In the genomic region with DNA sequence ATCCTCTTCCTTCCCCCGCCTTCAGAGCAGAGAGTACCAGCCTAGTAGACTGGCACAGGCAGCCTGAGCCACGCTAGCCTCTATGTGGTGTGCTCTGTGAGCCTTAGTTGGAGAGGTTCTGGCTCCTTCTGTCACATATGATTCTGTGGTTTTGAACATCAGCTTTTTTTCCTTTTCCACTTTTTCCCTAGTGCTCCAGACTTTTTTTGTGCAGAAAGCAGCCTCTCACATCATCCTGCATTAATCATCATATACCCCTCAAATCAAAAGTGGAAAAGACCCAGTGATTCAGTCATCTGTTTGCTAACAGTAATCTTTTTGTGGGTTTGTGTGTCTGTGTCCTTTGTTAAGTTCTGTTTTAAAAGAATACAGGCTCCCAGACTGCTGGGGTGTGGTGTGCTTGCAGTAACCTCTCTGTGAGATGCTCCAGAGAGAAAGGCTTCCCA, we compare ENCODE assay signal across 15 cellular contexts.
A peak's percentile ranks its signal among the peaks of the same experiment; 100 is the strongest.
DNase-seq lines count a peak whose midpoint lies in the region; ATAC-seq and TF ChIP-seq lines count a peak whose summit lies in the region.
"Had no signal": no experiment of that assay in that cellular context is flagged by ENCODE, and none has a peak within 500 bp of the region (broad histone marks: within the 10 kb centered on the region; RNA-seq: fewer than 3 reads in every experiment).

No MANE protein-coding gene starts in this region.

- intact Hi-C loops in activated CD4-positive, alpha-beta T cell treated with anti-CD3 and anti-CD28 coated beads for 36 hours (cut with DNase I, micrococcal nuclease): no loop called here

- H3K4me1 Mint-ChIP-seq in activated CD4-positive, alpha-beta T cell treated with anti-CD3 and anti-CD28 coated beads for 36 hours: no peaks in the 10 kb centered on the region
- H3K4me1 Mint-ChIP-seq: activated CD4-positive, alpha-beta memory T cell treated with anti-CD3 and anti-CD28 coated beads, Interleukin-2, amount 10 ng/mL, durations not matched to agents 7 days and 5 days had no signal

- H3K9me3 Mint-ChIP-seq in activated CD4-positive, alpha-beta T cell treated with anti-CD3 and anti-CD28 coated beads for 36 hours (ENCODE audit: low read depth): peaks cover under 1% of the 10 kb centered on the region
- H3K9me3 Mint-ChIP-seq: activated CD4-positive, alpha-beta memory T cell treated with anti-CD3 and anti-CD28 coated beads, Interleukin-2, amount 10 ng/mL, durations not matched to agents 7 days and 5 days had no signal

- no peak overlapping the region for H3K4me3 Mint-ChIP-seq in activated CD4-positive, alpha-beta T cell treated with anti-CD3 and anti-CD28 coated beads for 36 hours
- H3K4me3 Mint-ChIP-seq: activated CD4-positive, alpha-beta memory T cell treated with anti-CD3 and anti-CD28 coated beads, Interleukin-2, amount 10 ng/mL, durations not matched to agents 7 days and 5 days had no signal

- CTCF ChIA-PET in AG04449 (lab: Yijun Ruan, JAX): interaction anchor here (1.5 to 3.9 kb wide), 2 partner anchors 660 to 668 kb away, joined by 4 to 24 read pairs; no protein-coding TSS in a partner anchor
- CTCF ChIA-PET in activated CD4-positive, alpha-beta T cell treated with anti-CD3 and anti-CD28 coated beads for 36 hours (lab: Charles Lee): no interaction called here

- no peaks in the 10 kb centered on the region for H3K36me3 Mint-ChIP-seq in activated CD4-positive, alpha-beta T cell treated with anti-CD3 and anti-CD28 coated beads for 36 hours (ENCODE audit: low read depth)

- H3K4me3 ChIP-seq in AG04449 (ENCODE audit: low read depth, low read length) (peak overlapping the region; percentile 9), astrocyte of the cerebellum (ENCODE audit: low read depth, low read length) (no peak overlapping the region)
- H3K4me3 ChIP-seq: K562 had no signal

- TF ChIP-seq CTCF in AG04449 (IDR thresholded peaks at IDR 0.05; ENCODE audit: insufficient read depth, low read length, missing control alignments) (no peak), astrocyte of the cerebellum (IDR thresholded peaks at IDR 0.05; ENCODE audit: low read depth, low read length, missing control alignments) (no peak)

- DNase-seq in AG04449 (ENCODE audit: low read depth, low spot score) (peak; percentile 49), HS-5 (ENCODE audit: low read depth) (peak; percentile 63), astrocyte of the cerebellum (ENCODE audit: low read depth) (peak; percentile 11), hepatic stellate cell (ENCODE audit: low spot score) (peak; percentile 29), DMS79 (lab: John Stamatoyannopoulos, UW) (no peak)
- no peak for DNase-seq in activated CD4-positive, alpha-beta T cell treated with anti-CD3 and anti-CD28 coated beads for 36 hours
- no peak for DNase-seq in stimulated activated CD4-positive, alpha-beta T cell treated with anti-CD3 and anti-CD28 coated beads, Interleukin-2, amount 100 ng/mL, for 24 hours
- DNase-seq: ACHN; activated CD4-positive, alpha-beta memory T cell treated with anti-CD3 and anti-CD28 coated beads, Interleukin-2, amount 10 ng/mL, durations not matched to agents 7 days and 5 days; activated gamma-delta T cell treated with Interleukin-2 at 50 U/mL for 16 hours; NCI-H1694 treated with DMSO at 0.1 percent for 48 hours; stimulated activated CD4-positive, alpha-beta T cell treated with anti-CD3 and anti-CD28 coated beads, Interleukin-12 subunit alpha, Interleukin-12 subunit beta, amount 100 ng/mL, for 4 hours had no signal

- no peak overlapping the region for H3K27ac Mint-ChIP-seq in activated CD4-positive, alpha-beta T cell treated with anti-CD3 and anti-CD28 coated beads for 36 hours
- H3K27ac Mint-ChIP-seq: activated CD4-positive, alpha-beta memory T cell treated with anti-CD3 and anti-CD28 coated beads, Interleukin-2, amount 10 ng/mL, durations not matched to agents 7 days and 5 days had no signal

- POLR2A ChIA-PET in AG04449 (lab: Yijun Ruan, JAX): interaction anchor here (0.6 to 3.3 kb wide), 8 partner anchors 187 to 725 kb away, joined by 3 to 21 read pairs (median 6); a partner anchor contains a TSS
- POLR2A ChIA-PET in activated CD4-positive, alpha-beta T cell treated with anti-CD3 and anti-CD28 coated beads for 36 hours (lab: Charles Lee): no interaction called here

- peaks cover under 1% of the 10 kb centered on the region for H3K27me3 Mint-ChIP-seq in activated CD4-positive, alpha-beta T cell treated with anti-CD3 and anti-CD28 coated beads for 36 hours
- H3K27me3 Mint-ChIP-seq: activated CD4-positive, alpha-beta memory T cell treated with anti-CD3 and anti-CD28 coated beads, Interleukin-2, amount 10 ng/mL, durations not matched to agents 7 days and 5 days had no signal

- in situ Hi-C loops in astrocyte of the cerebellum (cut with HindIII; ENCODE audit: low sequenced_read_pairs): no loop called here

- ATAC-seq in HG03378 (IDR thresholded peaks at IDR 0.05; ENCODE audit: unreplicated experiment): no peak
- ATAC-seq in activated CD4-positive, alpha-beta T cell treated with anti-CD3 and anti-CD28 coated beads for 36 hours: no peak
- ATAC-seq: K562, left lobe of liver had no signal

Comparison
In these comparisons a context has a peak if more than half of its experiments do, and no peak if none do; other contexts are left out.
1. DNase-seq: peak in AG04449 (single experiment), HS-5 (single experiment), astrocyte of the cerebellum (single experiment) and hepatic stellate cell (single experiment); none in activated CD4-positive, alpha-beta T cell treated with anti-CD3 and anti-CD28 coated beads for 36 hours (single experiment), stimulated activated CD4-positive, alpha-beta T cell treated with anti-CD3 and anti-CD28 coated beads, Interleukin-2, amount 100 ng/mL, for 24 hours (0 of 2) and DMS79 (single experiment).